14 cellular contexts compared by ENCODE assay signal in the genomic region with DNA sequence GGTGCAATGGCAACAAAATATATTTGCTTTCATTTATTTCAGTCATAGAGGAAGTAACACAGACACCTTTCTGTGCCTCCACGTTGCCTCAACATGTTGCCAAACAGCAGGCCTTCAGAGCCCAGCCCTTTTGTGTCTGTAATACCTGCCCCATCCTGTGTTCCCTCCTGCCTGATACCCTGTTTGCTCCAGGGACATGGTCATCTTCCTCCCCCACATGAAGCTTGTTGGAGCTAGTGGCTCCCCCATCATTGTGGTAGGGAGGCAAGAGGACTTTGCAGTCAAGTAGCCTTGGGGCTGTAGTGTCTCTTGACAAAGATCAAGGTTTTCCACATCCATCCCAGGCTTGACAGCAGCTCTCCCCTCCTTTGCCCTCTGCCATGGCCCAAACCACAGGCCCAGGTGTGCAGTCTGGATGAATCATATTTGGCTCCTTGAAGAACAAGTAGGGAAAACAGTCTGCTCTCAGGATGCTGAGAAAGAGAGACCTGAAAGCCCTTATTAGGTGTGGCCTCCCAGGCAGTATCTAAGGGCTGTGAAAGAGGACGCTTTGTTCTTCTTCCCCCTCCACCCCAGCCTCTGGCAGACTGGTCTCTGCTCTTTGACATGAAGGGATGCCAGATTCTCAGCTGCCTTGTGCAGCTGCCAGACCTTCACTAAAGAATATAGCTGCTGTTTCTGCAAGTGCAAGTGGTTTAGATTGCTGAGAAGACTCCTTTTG.
DNase-seq lines count a peak whose midpoint lies in the region; ATAC-seq and TF ChIP-seq lines count a peak whose summit lies in the region.
"Had no signal": no experiment of that assay in that cellular context is flagged by ENCODE, and none has a peak within 500 bp of the region (broad histone marks: within the 10 kb centered on the region; RNA-seq: fewer than 3 reads in every experiment).

No MANE protein-coding gene starts in this region.

- H3K4me1 Mint-ChIP-seq in stimulated activated effector memory CD8-positive, alpha-beta T cell treated with anti-CD3 and anti-CD28 coated beads, Interleukin-12 subunit alpha, Interleukin-12 subunit beta, amount 100 ng/mL, for 72 hours = no peaks in the 10 kb centered on the region

- peaks cover 0 to 2% of the 10 kb centered on the region in 2 donors for H3K4me1 ChIP-seq in ascending aorta
- H3K4me1 ChIP-seq: BLaER1 had no signal

- TF ChIP-seq CTCF in cardiac fibroblast (IDR thresholded peaks at IDR 0.05; ENCODE audit: low read depth, low read length) = no peak
- no peak for TF ChIP-seq CTCF in ascending aorta (IDR thresholded peaks at IDR 0.05)

- ATAC-seq in stimulated activated effector memory CD8-positive, alpha-beta T cell treated with anti-CD3 and anti-CD28 coated beads, Interleukin-12 subunit alpha, Interleukin-12 subunit beta, amount 100 ng/mL, for 72 hours = peak; percentile 19
- ATAC-seq: GM12878 had no signal

- no peaks in the 10 kb centered on the region for H3K36me3 ChIP-seq in ascending aorta
- H3K36me3 ChIP-seq: BLaER1, brain microvascular endothelial cell had no signal

- no peaks in the 10 kb centered on the region for H3K27me3 ChIP-seq in ascending aorta
- H3K27me3 ChIP-seq: BLaER1, brain microvascular endothelial cell had no signal

- H3K9me3 ChIP-seq in ascending aorta = no peaks in the 10 kb centered on the region
- H3K9me3 ChIP-seq: BLaER1 had no signal

- no peak overlapping the region for H3K4me3 ChIP-seq in cardiac fibroblast (replicated peaks in 1 of 2; ENCODE audit: low read depth in 2 of 2, low read length in 2 of 2)
- no peak overlapping the region for H3K4me3 ChIP-seq in ascending aorta
- H3K4me3 ChIP-seq: BLaER1, GM12878 had no signal

- no peaks in the 10 kb centered on the region for H3K36me3 Mint-ChIP-seq in stimulated activated effector memory CD8-positive, alpha-beta T cell treated with anti-CD3 and anti-CD28 coated beads, Interleukin-12 subunit alpha, Interleukin-12 subunit beta, amount 100 ng/mL, for 72 hours

- H3K9me3 Mint-ChIP-seq in stimulated activated effector memory CD8-positive, alpha-beta T cell treated with anti-CD3 and anti-CD28 coated beads, Interleukin-12 subunit alpha, Interleukin-12 subunit beta, amount 100 ng/mL, for 72 hours = no peaks in the 10 kb centered on the region

- intact Hi-C loops in posterior cingulate gyrus (cut with DNase I) = no loop called here
- intact Hi-C loops in ascending aorta (cut with DNase I) = no loop called here

- no peak overlapping the region for H3K27ac Mint-ChIP-seq in stimulated activated effector memory CD8-positive, alpha-beta T cell treated with anti-CD3 and anti-CD28 coated beads, Interleukin-12 subunit alpha, Interleukin-12 subunit beta, amount 100 ng/mL, for 72 hours

- peak; percentile 29 for DNase-seq in NCI-H2196 treated with DMSO at 0.1 percent for 48 hours (lab: John Stamatoyannopoulos, UW; ENCODE audit: unreplicated experiment)
- peak; percentile 2 to 3 for DNase-seq in cardiac fibroblast (ENCODE audit: low read depth in 2 of 2)
- DNase-seq in kidney tubule cell (ENCODE audit: low spot score) = peak; percentile 2
- no peak for DNase-seq in stimulated activated effector memory CD8-positive, alpha-beta T cell treated with anti-CD3 and anti-CD28 coated beads, Interleukin-12 subunit alpha, Interleukin-12 subunit beta, amount 100 ng/mL, for 72 hours (ENCODE audit: low spot score in 2 of 2)
- DNase-seq in NCI-H1436 treated with DMSO at 0.1 percent for 48 hours (lab: John Stamatoyannopoulos, UW) = no peak
- DNase-seq in posterior cingulate gyrus = no peak
- DNase-seq in ascending aorta (ENCODE audit: low spot score in 2 of 2) = no peak
- DNase-seq in dedifferentiated amniotic fluid mesenchymal stem cell (ENCODE audit: extremely low spot score) = no peak
- DNase-seq: brain microvascular endothelial cell; GOT3; NCI-H187 treated with DMSO at 0.1 percent for 48 hours; stimulated activated CD4-positive, alpha-beta T cell treated with anti-CD3 and anti-CD28 coated beads, Interleukin-1b, Interleukin-23, amount 100 ng/mL, for 48 hours had no signal

- H3K27ac ChIP-seq in ascending aorta = peak overlapping the region in 1 of 2 donors; percentile 38
- H3K27ac ChIP-seq: BLaER1, brain microvascular endothelial cell had no signal

- H3K4me3 Mint-ChIP-seq in stimulated activated effector memory CD8-positive, alpha-beta T cell treated with anti-CD3 and anti-CD28 coated beads, Interleukin-12 subunit alpha, Interleukin-12 subunit beta, amount 100 ng/mL, for 72 hours = no peak overlapping the region

Comparison
In these comparisons a context has a peak if more than half of its experiments do, and no peak if none do; other contexts are left out.
1. DNase-seq: peak in NCI-H2196 treated with DMSO at 0.1 percent for 48 hours (single experiment), cardiac fibroblast (2 of 2) and kidney tubule cell (single experiment); none in stimulated activated effector memory CD8-positive, alpha-beta T cell treated with anti-CD3 and anti-CD28 coated beads, Interleukin-12 subunit alpha, Interleukin-12 subunit beta, amount 100 ng/mL, for 72 hours (0 of 2), NCI-H1436 treated with DMSO at 0.1 percent for 48 hours (single experiment), posterior cingulate gyrus (0 of 10), ascending aorta (0 of 2) and dedifferentiated amniotic fluid mesenchymal stem cell (single experiment).